13 cellular contexts compared by ENCODE assay signal in genomic region chr17:2102931-2103398, GRCh38. TPM values are rescaled to one million over a fixed set of nuclear protein-coding genes. Genes with fewer than 3 reads are reported as not detected.
A peak's percentile ranks its signal among the peaks of the same experiment; 100 is the strongest.
DNase-seq lines count a peak whose midpoint lies in the region; ATAC-seq and TF ChIP-seq lines count a peak whose summit lies in the region.
"Had no signal": no experiment of that assay in that cellular context is flagged by ENCODE, and none has a peak within 500 bp of the region (broad histone marks: within the 10 kb centered on the region; RNA-seq: fewer than 3 reads in every experiment).

No MANE protein-coding gene starts in this region.

- H3K4me1 Mint-ChIP-seq in MCF 10A (ENCODE audit: insufficient read depth, unreplicated experiment), result peaks cover 13% of the 10 kb centered on the region
- peaks cover 49% of the 10 kb centered on the region for H3K4me1 Mint-ChIP-seq in activated T-helper 2 cell treated with anti-CD3 and anti-CD28 coated beads, Interferon-gamma antibody, Interleukin-2, Interleukin-4, amounts not matched to agents 10 μg/mL and 5 μg/mL and 100 μg/mL, durations not matched to agents 14 hours and 24 hours and 36 hours (ENCODE audit: low read depth)

- no peak overlapping the region for H3K27ac ChIP-seq in breast epithelium

- POLR2A ChIA-PET in MCF 10A (lab: Yijun Ruan, JAX), result interaction anchor here (0.6 to 1.5 kb wide), 5 partner anchors 9 to 684 kb away, joined by 3 to 5 read pairs (median 3); no protein-coding TSS in a partner anchor

- DNase-seq in MCF 10A (ENCODE audit: unreplicated experiment) (peak; percentile 88), breast epithelium (ENCODE audit: low spot score in 2 of 2) (no peak), foreskin fibroblast (peak; percentile 59 to 79), NCI-H526 treated with DMSO at 0.1 percent for 48 hours (lab: John Stamatoyannopoulos, UW) (no peak), NCI-H510A (lab: John Stamatoyannopoulos, UW) (no peak)
- no peak for DNase-seq in activated T-helper 2 cell treated with anti-CD3 and anti-CD28 coated beads, Interferon-gamma antibody, Interleukin-2, Interleukin-4, amounts not matched to agents 10 μg/mL and 5 μg/mL and 100 μg/mL, durations not matched to agents 14 hours and 24 hours and 36 hours (ENCODE audit: low spot score)
- DNase-seq: activated CD8-positive, alpha-beta memory T cell treated with anti-CD3 and anti-CD28 coated beads, Interleukin-2, amount 50 U/mL, for 48 hours; AML-193; left ventricle myocardium superior; NCI-H1694 treated with DMSO at 0.1 percent for 48 hours; substantia nigra had no signal

- H3K9me3 Mint-ChIP-seq in MCF 10A (ENCODE audit: unreplicated experiment), result no peaks in the 10 kb centered on the region
- no peaks in the 10 kb centered on the region for H3K9me3 Mint-ChIP-seq in activated T-helper 2 cell treated with anti-CD3 and anti-CD28 coated beads, Interferon-gamma antibody, Interleukin-2, Interleukin-4, amounts not matched to agents 10 μg/mL and 5 μg/mL and 100 μg/mL, durations not matched to agents 14 hours and 24 hours and 36 hours

- no peak for TF ChIP-seq POLR2A in breast epithelium (IDR thresholded peaks at IDR 0.05)

- no peak overlapping the region for H3K4me3 Mint-ChIP-seq in MCF 10A (ENCODE audit: unreplicated experiment)
- no peak overlapping the region for H3K4me3 Mint-ChIP-seq in activated T-helper 2 cell treated with anti-CD3 and anti-CD28 coated beads, Interferon-gamma antibody, Interleukin-2, Interleukin-4, amounts not matched to agents 10 μg/mL and 5 μg/mL and 100 μg/mL, durations not matched to agents 14 hours and 24 hours and 36 hours (ENCODE audit: low read depth)

- H3K9me3 ChIP-seq in breast epithelium, result no peaks in the 10 kb centered on the region

- no peak overlapping the region for H3K4me3 ChIP-seq in breast epithelium
- H3K4me3 ChIP-seq in foreskin fibroblast (ENCODE audit: low read depth in 1 of 2, low read length in 2 of 2), result no peak overlapping the region

- ATAC-seq in GM21526 (IDR thresholded peaks at IDR 0.05; ENCODE audit: low FRiP score, unreplicated experiment), result no peak
- no peak for ATAC-seq in HG03196 (IDR thresholded peaks at IDR 0.05; ENCODE audit: unreplicated experiment)
- ATAC-seq: left ventricle myocardium superior had no signal

- intact Hi-C loops in MCF 10A (cut with micrococcal nuclease) (no loop called here), breast epithelium (cut with DNase I; ENCODE audit: low total_unique reads) (loop anchor here (5.0 kb wide), 1 partner anchor 1724 kb away; no protein-coding TSS in a partner anchor)
- intact Hi-C loops in activated T-helper 2 cell treated with anti-CD3 and anti-CD28 coated beads, Interferon-gamma antibody, Interleukin-2, Interleukin-4, amounts not matched to agents 10 μg/mL and 5 μg/mL and 100 μg/mL, durations not matched to agents 14 hours and 24 hours and 36 hours (cut with micrococcal nuclease), result no loop called here

- H3K27ac Mint-ChIP-seq in MCF 10A (ENCODE audit: low read depth, unreplicated experiment), result no peak overlapping the region
- H3K27ac Mint-ChIP-seq in activated T-helper 2 cell treated with anti-CD3 and anti-CD28 coated beads, Interferon-gamma antibody, Interleukin-2, Interleukin-4, amounts not matched to agents 10 μg/mL and 5 μg/mL and 100 μg/mL, durations not matched to agents 14 hours and 24 hours and 36 hours, result peak overlapping the region; percentile 23

- BruUV-seq in MCF 10A (replicated peaks; lab: Mats Ljungman, UMichigan), result no TSS peak

- no peaks in the 10 kb centered on the region for H3K27me3 ChIP-seq in breast epithelium

- H3K36me3 Mint-ChIP-seq in MCF 10A (ENCODE audit: insufficient read depth, unreplicated experiment), result peaks cover 11% of the 10 kb centered on the region
- H3K36me3 Mint-ChIP-seq in activated T-helper 2 cell treated with anti-CD3 and anti-CD28 coated beads, Interferon-gamma antibody, Interleukin-2, Interleukin-4, amounts not matched to agents 10 μg/mL and 5 μg/mL and 100 μg/mL, durations not matched to agents 14 hours and 24 hours and 36 hours (ENCODE audit: low read depth), result peaks cover 23% of the 10 kb centered on the region

- no peaks in the 10 kb centered on the region for H3K27me3 Mint-ChIP-seq in MCF 10A (ENCODE audit: insufficient read depth, unreplicated experiment)
- no peaks in the 10 kb centered on the region for H3K27me3 Mint-ChIP-seq in activated T-helper 2 cell treated with anti-CD3 and anti-CD28 coated beads, Interferon-gamma antibody, Interleukin-2, Interleukin-4, amounts not matched to agents 10 μg/mL and 5 μg/mL and 100 μg/mL, durations not matched to agents 14 hours and 24 hours and 36 hours (ENCODE audit: low read depth)

- no peak for TF ChIP-seq CTCF in MCF 10A (IDR thresholded peaks at IDR 0.05; ENCODE audit: unreplicated experiment)
- no peak for TF ChIP-seq CTCF in breast epithelium (IDR thresholded peaks at IDR 0.05)
- no peak for TF ChIP-seq CTCF in foreskin fibroblast (IDR thresholded peaks at IDR 0.05; ENCODE audit: low read depth, low read length)

- CTCF ChIA-PET in MCF 10A (lab: Yijun Ruan, JAX), result interaction anchor here (0.6 to 2.3 kb wide), 6 partner anchors 15 to 319 kb away, joined by 3 to 8 read pairs (median 4); partner anchors contain the start of gene HIC1

- H3K4me1 ChIP-seq in breast epithelium, result peaks cover 0 to 4% of the 10 kb centered on the region in 2 donors

- H3K36me3 ChIP-seq in breast epithelium, result no peaks in the 10 kb centered on the region

RNA-seq across cellular contexts. Expression of gene HIC1, which starts 48.1 kb away (rescaled TPM):
- 0.59 and 1.0 TPM in 2 replicates for total RNA-seq in MCF 10A (2022)
- 10 to 100 TPM; 12.6 to 16.4 (median 12.7) TPM for total RNA-seq in breast epithelium
- 42.6 and 43.5 TPM in 2 replicates for total RNA-seq in activated T-helper 2 cell treated with anti-CD3 and anti-CD28 coated beads, Interferon-gamma antibody, Interleukin-2, Interleukin-4, amounts not matched to agents 10 μg/mL and 5 μg/mL and 100 μg/mL, durations not matched to agents 14 hours and 24 hours and 36 hours

Comparison
In these comparisons a context has a peak if more than half of its experiments do, and no peak if none do; other contexts are left out.
1. DNase-seq: peak in MCF 10A (single experiment) and foreskin fibroblast (2 of 2); none in breast epithelium (0 of 2), activated T-helper 2 cell treated with anti-CD3 and anti-CD28 coated beads, Interferon-gamma antibody, Interleukin-2, Interleukin-4, amounts not matched to agents 10 μg/mL and 5 μg/mL and 100 μg/mL, durations not matched to agents 14 hours and 24 hours and 36 hours (single experiment), NCI-H526 treated with DMSO at 0.1 percent for 48 hours (single experiment) and NCI-H510A (single experiment).